1 cellular context compared by ENCODE assay signal in genomic region chr3:168859143-168859542, GRCh38.
A peak's percentile ranks its signal among the peaks of the same experiment; 100 is the strongest.
TF ChIP-seq lines count a peak whose summit lies in the region.

No MANE protein-coding gene starts in this region.

TF ChIP-seq in HepG2, 621 proteins besides CTCF, POLR2A, EP300 and RAD21 (continued from another document and continues in another):
- TF ChIP-seq AHDC1 (CRISPR knock-in tag; IDR thresholded peaks at IDR 0.05; ENCODE audit: borderline replicate concordance) (peak; percentile 92; the same call in 1 of the 2 replicates), ZNF800 (CRISPR knock-in tag; IDR thresholded peaks at IDR 0.05) (no peak), SATB2 (CRISPR knock-in tag; IDR thresholded peaks at IDR 0.05) (no peak), SYNCRIP (IDR thresholded peaks at IDR 0.05; ENCODE audit: insufficient read depth, low read depth, low read length) (no peak), ZNF333 (CRISPR knock-in tag; IDR thresholded peaks at IDR 0.05; ENCODE audit: borderline replicate concordance) (no peak), ZNF740 (CRISPR knock-in tag; IDR thresholded peaks at IDR 0.05) (no peak), MED1 (CRISPR knock-in tag; IDR thresholded peaks at IDR 0.05) (peak; percentile 93), MTA3 (CRISPR knock-in tag; IDR thresholded peaks at IDR 0.05) (no peak), ZNF329 (CRISPR knock-in tag; IDR thresholded peaks at IDR 0.05; ENCODE audit: low read depth) (no peak), ZNF556 (CRISPR knock-in tag; IDR thresholded peaks at IDR 0.05; ENCODE audit: borderline replicate concordance) (no peak), PHF8 (CRISPR knock-in tag; IDR thresholded peaks at IDR 0.05) (no peak), NFIC (IDR thresholded peaks at IDR 0.05; ENCODE audit: low read length) (peak; percentile 93; the same call in 1 of the 2 replicates), HOXA3 (CRISPR knock-in tag; IDR thresholded peaks at IDR 0.05) (no peak), EZH2 (conservative IDR thresholded peaks at IDR 0.05; ENCODE audit: low read depth, low read length) (no peak), ISX (CRISPR knock-in tag; conservative IDR thresholded peaks at IDR 0.05) (no peak), CCAR2 (optimal IDR thresholded peaks at IDR 0.05; ENCODE audit: low read depth, low read length) (no peak), HHEX (CRISPR knock-in tag; IDR thresholded peaks at IDR 0.05) (no peak), CSRNP2 (CRISPR knock-in tag; conservative IDR thresholded peaks at IDR 0.05; ENCODE audit: low read depth) (no peak), ZBTB1 (CRISPR knock-in tag; IDR thresholded peaks at IDR 0.05; ENCODE audit: borderline replicate concordance) (no peak), ZBTB39 (CRISPR knock-in tag; IDR thresholded peaks at IDR 0.05) (no peak), ZNF337 (CRISPR knock-in tag; IDR thresholded peaks at IDR 0.05; ENCODE audit: borderline replicate concordance, low read depth) (no peak), SIN3B (IDR thresholded peaks at IDR 0.05; ENCODE audit: low read length) (no peak), GATA4 (IDR thresholded peaks at IDR 0.05; ENCODE audit: borderline replicate concordance, low read depth) (peak; percentile 99), ZNF879 (CRISPR knock-in tag; IDR thresholded peaks at IDR 0.05) (no peak), DRAP1 (CRISPR knock-in tag; IDR thresholded peaks at IDR 0.05) (peak; percentile 46; the same call in 1 of the 2 replicates), MAFG (CRISPR knock-in tag; IDR thresholded peaks at IDR 0.05) (no peak), MZF1 (CRISPR knock-in tag; IDR thresholded peaks at IDR 0.05; ENCODE audit: borderline replicate concordance) (no peak), ZNF749 (CRISPR knock-in tag; IDR thresholded peaks at IDR 0.05; ENCODE audit: borderline replicate concordance) (no peak), SP140L (CRISPR knock-in tag; IDR thresholded peaks at IDR 0.05; ENCODE audit: borderline replicate concordance) (no peak), ARNT2 (CRISPR knock-in tag; IDR thresholded peaks at IDR 0.05; ENCODE audit: low read depth) (no peak), ZNF280B (CRISPR knock-in tag; IDR thresholded peaks at IDR 0.05; ENCODE audit: borderline replicate concordance) (no peak), ZNF207 (IDR thresholded peaks at IDR 0.05; ENCODE audit: borderline replicate concordance) (no peak), ZNF619 (CRISPR knock-in tag; IDR thresholded peaks at IDR 0.05) (no peak), RBM39 (IDR thresholded peaks at IDR 0.05; ENCODE audit: low read depth, low read length, poor library complexity, severe bottlenecking) (no peak), JUN (CRISPR knock-in tag; IDR thresholded peaks at IDR 0.05) (no peak; the same call in 1 of the 2 replicates), NR2F1 (CRISPR knock-in tag; IDR thresholded peaks at IDR 0.05) (no peak), ZBTB7B (CRISPR knock-in tag; IDR thresholded peaks at IDR 0.05) (0 out of 2 replicates have a peak, but pooled peaks have one; percentile 4), ZNF703 (CRISPR knock-in tag; IDR thresholded peaks at IDR 0.05; ENCODE audit: borderline replicate concordance) (no peak), SOX6 (IDR thresholded peaks at IDR 0.05) (no peak), SOX6 (CRISPR knock-in tag; IDR thresholded peaks at IDR 0.05) (peak; percentile 80), CENPX (CRISPR knock-in tag; IDR thresholded peaks at IDR 0.05) (no peak), TEAD3 (CRISPR knock-in tag; optimal IDR thresholded peaks at IDR 0.05; ENCODE audit: borderline replicate concordance) (no peak), ZNF567 (CRISPR knock-in tag; IDR thresholded peaks at IDR 0.05; ENCODE audit: borderline replicate concordance) (no peak), NKX3-1 (CRISPR knock-in tag; IDR thresholded peaks at IDR 0.05) (no peak), TFDP1 (CRISPR knock-in tag; IDR thresholded peaks at IDR 0.05; ENCODE audit: borderline replicate concordance) (0 out of 2 replicates have a peak, but pooled peaks have one; percentile 19), BRD4 (CRISPR knock-in tag; IDR thresholded peaks at IDR 0.05) (0 out of 2 replicates have a peak, but pooled peaks have one; percentile 9), GTF3A (CRISPR knock-in tag; conservative IDR thresholded peaks at IDR 0.05) (no peak), LRRFIP1 (CRISPR knock-in tag; conservative IDR thresholded peaks at IDR 0.05) (no peak), ZFP91 (CRISPR knock-in tag; IDR thresholded peaks at IDR 0.05; ENCODE audit: borderline replicate concordance) (no peak)
